ENCODE assay signal across 30 cellular contexts in genomic region chr2:157601807-157602206, GRCh38.
"Had no signal": no experiment of that assay in that cellular context is flagged by ENCODE, and none has a peak within 500 bp of the region (broad histone marks: within the 10 kb centered on the region; RNA-seq: fewer than 3 reads in every experiment).

No MANE protein-coding gene starts in this region.

- H3K4me1 ChIP-seq: SJCRH30 had no signal

- H3K27me3 ChIP-seq: SJCRH30 had no signal

- H3K36me3 ChIP-seq: SJCRH30 had no signal

- H3K4me3 ChIP-seq: PC-9, SJCRH30, SK-N-MC had no signal

- H3K4me3 Mint-ChIP-seq: T-cell had no signal

- H3K9me3 Mint-ChIP-seq: T-cell had no signal

- H3K27ac ChIP-seq: PC-9, RWPE1, SJCRH30, SK-N-MC had no signal

- H3K27ac Mint-ChIP-seq: T-cell had no signal

- DNase-seq: MM.1S, MV-4-11, NCI-H1092, NCI-H1105, NCI-H1417 treated with DMSO at 0.1 percent for 48 hours, NCI-H1436 treated with DMSO at 0.1 percent for 48 hours, NCI-H1694 treated with DMSO at 0.1 percent for 48 hours, NCI-H187 treated with DMSO at 0.1 percent for 48 hours, NCI-H2029, NCI-H2081, NCI-H2171 treated with DMSO at 0.1 percent for 48 hours, NCI-H226, NCI-H446 treated with DMSO at 0.1 percent for 48 hours, NCI-H510A, NCI-H524, NCI-H526, NCI-H69, NCI-H748 treated with DMSO at 0.1 percent for 48 hours, NCI-H82, PC-9, SHP77, SIG-M5, SJCRH30, T-cell had no signal

- H3K36me3 Mint-ChIP-seq: T-cell had no signal

- FAIRE-seq: RCC 7860 had no signal

- H3K4me2 ChIP-seq: PC-9 had no signal

- H3K9me3 ChIP-seq: SJCRH30 had no signal

- ATAC-seq: Panc1, Right ventricle myocardium inferior, SK-N-SH treated with all-trans-retinoic acid at 6 μM for 48 hours, T-cell had no signal

- H2AFZ ChIP-seq: PC-9 had no signal
